ENCODE assay signal across 9 cellular contexts in the genomic region with DNA sequence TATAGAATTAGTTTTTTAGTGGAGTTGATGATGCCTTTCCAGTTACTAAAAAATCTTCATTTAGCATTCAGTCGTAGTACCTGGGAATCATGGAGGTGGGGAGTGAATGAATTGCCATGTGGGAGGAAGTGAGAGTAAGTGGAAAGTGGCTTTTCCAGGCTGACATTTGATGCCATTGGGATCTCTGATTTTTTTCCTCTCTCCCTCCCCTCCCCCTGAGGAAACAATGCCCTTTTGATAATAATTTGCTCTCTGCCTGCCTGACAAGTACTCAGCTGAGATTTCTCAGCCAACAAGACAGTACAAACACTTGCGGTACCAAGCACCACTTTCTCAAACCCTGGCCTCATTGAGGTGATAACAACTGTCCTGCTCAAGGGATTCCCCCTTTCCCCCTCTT. TPM values are rescaled to one million over a fixed set of nuclear protein-coding genes. Genes with fewer than 3 reads are reported as not detected.
A peak's percentile ranks its signal among the peaks of the same experiment; 100 is the strongest.
DNase-seq lines count a peak whose midpoint lies in the region; ATAC-seq and TF ChIP-seq lines count a peak whose summit lies in the region.
"Had no signal": no experiment of that assay in that cellular context is flagged by ENCODE, and none has a peak within 500 bp of the region (broad histone marks: within the 10 kb centered on the region; RNA-seq: fewer than 3 reads in every experiment).

No MANE protein-coding gene starts in this region.

- no peaks in the 10 kb centered on the region for H3K9me3 ChIP-seq in CD4-positive, CD25-positive, alpha-beta regulatory T cell (ENCODE audit: control insufficient read depth in 2 of 2, low read length in 2 of 2)

- no peak for TF ChIP-seq CTCF in NB4 (IDR thresholded peaks at IDR 0.05; ENCODE audit: low read depth, low read length)

- H3K36me3 ChIP-seq in CD4-positive, CD25-positive, alpha-beta regulatory T cell (ENCODE audit: control insufficient read depth, insufficient read depth, low read length), result peaks cover 45% of the 10 kb centered on the region

- no peaks in the 10 kb centered on the region for H3K9me3 Mint-ChIP-seq in CD4-positive, CD25-positive, alpha-beta regulatory T cell
- H3K9me3 Mint-ChIP-seq in naive B cell, result no peaks in the 10 kb centered on the region

- no peak for ATAC-seq in CD4-positive, CD25-positive, alpha-beta regulatory T cell (ENCODE audit: low read depth in 2 of 2)
- ATAC-seq in naive B cell (ENCODE audit: low read depth in 2 of 2) (no peak), GM18861 (IDR thresholded peaks at IDR 0.05; ENCODE audit: unreplicated experiment) (no peak)

- TF ChIP-seq POLR2A in NB4 (IDR thresholded peaks at IDR 0.05; ENCODE audit: extremely low read depth, insufficient read length), result no peak

- peaks cover 26% of the 10 kb centered on the region for H3K36me3 Mint-ChIP-seq in CD4-positive, CD25-positive, alpha-beta regulatory T cell
- peaks cover 11 to 21% of the 10 kb centered on the region in 2 donors for H3K36me3 Mint-ChIP-seq in naive B cell

- peak overlapping the region; percentile 91 for H3K27ac ChIP-seq in CD4-positive, CD25-positive, alpha-beta regulatory T cell (ENCODE audit: insufficient read depth, low read length, poor library complexity, severe bottlenecking)
- peak overlapping the region; percentile 71 for H3K27ac ChIP-seq in caudate nucleus (ENCODE audit: low read depth, low read length)

- H3K27me3 ChIP-seq in CD4-positive, CD25-positive, alpha-beta regulatory T cell (ENCODE audit: control insufficient read depth, insufficient read depth, low read length), result no peaks in the 10 kb centered on the region

- peaks cover 58% of the 10 kb centered on the region for H3K4me1 ChIP-seq in CD4-positive, CD25-positive, alpha-beta regulatory T cell (ENCODE audit: control insufficient read depth, insufficient read depth, low read length, poor library complexity, severe bottlenecking)

- H3K27ac Mint-ChIP-seq in CD4-positive, CD25-positive, alpha-beta regulatory T cell, result peak overlapping the region in 2 of 3 donors; percentile 81 to 94
- H3K27ac Mint-ChIP-seq in naive B cell, result peak overlapping the region in 5 of 6 donors; percentile 47 to 94 (median 73)

- H3K4me3 ChIP-seq in CD4-positive, CD25-positive, alpha-beta regulatory T cell (ENCODE audit: low read depth, low read length), result peak overlapping the region; percentile 85
- peak overlapping the region; percentile 91 for H3K4me3 ChIP-seq in NB4 (ENCODE audit: low read depth, low read length)

- DNase-seq in CD4-positive, CD25-positive, alpha-beta regulatory T cell, result no peak
- DNase-seq in NB4 (ENCODE audit: low read depth) (no peak), caudate nucleus (lab: John Stamatoyannopoulos, UW) (peak in 27 of 61 donors; percentile 4 to 63 (median 13)), naive B cell (no peak), NCI-H146 (lab: John Stamatoyannopoulos, UW) (no peak), AG08395 (ENCODE audit: low spot score) (no peak), SKM-1 (lab: John Stamatoyannopoulos, UW; ENCODE audit: unreplicated experiment) (no peak)
- DNase-seq: NCI-H510A treated with DMSO at 0.1 percent for 48 hours had no signal

- H3K27me3 Mint-ChIP-seq in CD4-positive, CD25-positive, alpha-beta regulatory T cell, result no peaks in the 10 kb centered on the region
- H3K27me3 Mint-ChIP-seq in naive B cell, result no peaks in the 10 kb centered on the region

- H3K4me1 Mint-ChIP-seq in CD4-positive, CD25-positive, alpha-beta regulatory T cell, result peaks cover 33 to 77% (median 56%) of the 10 kb centered on the region in 4 donors
- H3K4me1 Mint-ChIP-seq in naive B cell, result peaks cover 51 to 75% (median 63%) of the 10 kb centered on the region in 3 donors

- peak overlapping the region; percentile 93 to 95 (median 95) for H3K4me3 Mint-ChIP-seq in CD4-positive, CD25-positive, alpha-beta regulatory T cell
- H3K4me3 Mint-ChIP-seq in naive B cell, result peak overlapping the region in 7 of 8 donors; percentile 49 to 97 (median 90)

RNA-seq across cellular contexts. Expression of a gene that starts 2.2 kb away (rescaled TPM):
- 98.3 TPM for total RNA-seq in CD4-positive, CD25-positive, alpha-beta regulatory T cell
- 10 to 100 TPM; 59.2 to 70.7 (median 66.6) TPM for polyA plus RNA-seq in CD4-positive, CD25-positive, alpha-beta regulatory T cell
- polyA plus RNA-seq in naive B cell (ENCODE audit: low read depth in 6 of 6), result 10 to 100 TPM; 75.2 to 89.3 (median 76.9) TPM

RNA-seq across cellular contexts. Expression of a gene that starts 17.8 kb away (rescaled TPM):
- total RNA-seq in CD4-positive, CD25-positive, alpha-beta regulatory T cell, result 20.2 TPM
- 100 to 1,000 TPM; 121 to 162 (median 146) TPM for polyA plus RNA-seq in CD4-positive, CD25-positive, alpha-beta regulatory T cell
- 100 to 1,000 TPM; 170 to 239 (median 193) TPM for polyA plus RNA-seq in naive B cell (ENCODE audit: low read depth in 6 of 6)

RNA-seq across cellular contexts. Expression of a gene that starts 34.3 kb away (rescaled TPM):
- total RNA-seq in CD4-positive, CD25-positive, alpha-beta regulatory T cell, result 70.3 TPM
- polyA plus RNA-seq in CD4-positive, CD25-positive, alpha-beta regulatory T cell, result 100 to 1,000 TPM; 107 to 125 (median 120) TPM
- 100 to 1,000 TPM in 4 of 6 donors, 10 to 100 TPM in 2; 92.4 to 140 (median 108) TPM for polyA plus RNA-seq in naive B cell (ENCODE audit: low read depth in 6 of 6)

RNA-seq across cellular contexts. Expression of a gene that starts 58.0 kb away (rescaled TPM):
- total RNA-seq in CD4-positive, CD25-positive, alpha-beta regulatory T cell, result not detected
- not detected for polyA plus RNA-seq in CD4-positive, CD25-positive, alpha-beta regulatory T cell
- polyA plus RNA-seq in naive B cell (ENCODE audit: low read depth in 6 of 6), result not detected
